1 cellular context compared by ENCODE assay signal in the genomic region with DNA sequence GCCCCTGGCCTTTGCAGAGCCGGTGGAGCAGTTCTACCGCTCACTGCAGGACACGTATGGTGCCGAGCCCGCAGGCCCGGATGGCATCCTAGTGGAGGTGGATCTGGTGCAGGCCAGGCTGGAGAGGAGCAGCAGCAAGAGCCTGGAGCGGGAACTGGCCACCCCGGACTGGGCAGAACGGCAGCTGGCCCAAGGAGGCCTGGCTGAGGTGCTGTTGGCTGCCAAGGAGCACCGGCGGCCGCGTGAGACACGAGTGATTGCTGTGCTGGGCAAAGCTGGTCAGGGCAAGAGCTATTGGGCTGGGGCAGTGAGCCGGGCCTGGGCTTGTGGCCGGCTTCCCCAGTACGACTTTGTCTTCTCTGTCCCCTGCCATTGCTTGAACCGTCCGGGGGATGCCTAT.
TF ChIP-seq lines count a peak whose summit lies in the region.

No MANE protein-coding gene starts in this region.

TF ChIP-seq in GM12878, 131 proteins besides CTCF, POLR2A, EP300 and RAD21:
- TF ChIP-seq ZBED1 (IDR thresholded peaks at IDR 0.05; ENCODE audit: borderline replicate concordance) (no peak), SUPT20H (IDR thresholded peaks at IDR 0.05; ENCODE audit: borderline replicate concordance, control insufficient read depth, low read depth, low read length) (no peak)
